Comparison of ENCODE assay signal across 7 cellular contexts in the genomic region with DNA sequence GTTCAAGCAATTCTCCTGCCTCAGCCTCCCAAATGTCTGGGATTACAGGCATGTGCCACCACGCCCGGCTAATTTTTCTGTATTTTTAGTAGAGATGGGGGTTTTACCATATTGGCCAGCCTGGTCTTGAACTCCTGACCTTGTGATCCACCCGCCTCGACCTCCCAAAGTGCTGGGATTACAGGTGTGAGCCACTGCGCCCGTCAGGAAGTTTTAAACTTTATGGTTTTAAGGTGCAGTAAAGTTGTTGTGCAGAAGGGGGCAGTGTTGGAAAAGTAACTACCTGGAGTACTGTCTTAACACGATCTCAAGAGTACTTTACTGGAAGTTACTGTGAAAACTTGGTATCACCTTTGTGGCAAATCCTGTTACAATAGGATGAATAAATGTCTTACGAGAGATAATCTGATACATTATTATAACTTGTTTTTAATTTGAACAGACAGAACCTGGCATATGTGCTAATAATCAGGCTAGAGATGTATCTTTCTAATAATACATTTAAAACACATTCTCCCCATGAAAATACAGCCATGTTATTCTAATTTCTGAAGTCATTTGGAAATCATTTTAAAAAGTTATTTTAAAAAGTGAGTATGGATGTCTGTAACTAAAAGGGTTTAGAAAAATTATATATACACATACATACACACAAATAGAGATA. TPM values are rescaled to one million over a fixed set of nuclear protein-coding genes. Genes with fewer than 3 reads are reported as not detected.
DNase-seq lines count a peak whose midpoint lies in the region; ATAC-seq and TF ChIP-seq lines count a peak whose summit lies in the region.

No MANE protein-coding gene starts in this region.

- no peak for TF ChIP-seq POLR2A in spleen (IDR thresholded peaks at IDR 0.05)

- H3K4me2 ChIP-seq in Karpas-422 (ENCODE audit: low read depth, low read length, poor library complexity, severe bottlenecking), result peak overlapping the region; percentile 31

- intact Hi-C loops in right cardiac atrium (cut with DNase I), result no loop called here
- intact Hi-C loops in spleen (cut with DNase I; ENCODE audit: low total_unique reads), result loop anchor here (5.0 to 10.0 kb wide), 2 partner anchors 376 to 1013 kb away; no protein-coding TSS in a partner anchor

- H3K9me3 ChIP-seq in Karpas-422 (ENCODE audit: low read length), result no peaks in the 10 kb centered on the region
- H3K9me3 ChIP-seq in right cardiac atrium (ENCODE audit: control insufficient read depth, low read length), result no peaks in the 10 kb centered on the region
- H3K9me3 ChIP-seq in spleen, result no peaks in the 10 kb centered on the region

- TF ChIP-seq CTCF in GM12864 (IDR thresholded peaks at IDR 0.05; ENCODE audit: low read depth, low read length, missing control alignments) (peak; percentile 69), spleen (IDR thresholded peaks at IDR 0.05 in 8 of 11, conservative IDR thresholded peaks at IDR 0.05 in 3 of 11) (peak; percentile 28 to 78 (median 70))

- H3K79me2 ChIP-seq in Karpas-422 (ENCODE audit: low read length), result no peaks in the 10 kb centered on the region

- no peak overlapping the region for H3K4me3 ChIP-seq in GM12864 (ENCODE audit: low read depth, low read length)
- no peak overlapping the region for H3K4me3 ChIP-seq in Karpas-422 (ENCODE audit: low read length)
- no peak overlapping the region for H3K4me3 ChIP-seq in right cardiac atrium (ENCODE audit: low read length)
- H3K4me3 ChIP-seq in spleen, result no peak overlapping the region

- no peaks in the 10 kb centered on the region for H4K20me1 ChIP-seq in Karpas-422 (ENCODE audit: insufficient read depth, low read depth, low read length)

- no peak overlapping the region for H3K9ac ChIP-seq in Karpas-422 (ENCODE audit: low read length)

- H3K36me3 ChIP-seq in Karpas-422 (ENCODE audit: insufficient read depth, low read length), result 0 out of 2 replicates have a peak, but pooled peaks cover 5% of the 10 kb centered on the region
- no peaks in the 10 kb centered on the region for H3K36me3 ChIP-seq in spleen

- H3K9me2 ChIP-seq in Karpas-422 (replicated peaks; ENCODE audit: insufficient read depth, low read length), result no peaks in the 10 kb centered on the region

- peak; percentile 19 to 74 for ATAC-seq in right cardiac atrium
- no peak for ATAC-seq in HG02840 (IDR thresholded peaks at IDR 0.05; ENCODE audit: low FRiP score, unreplicated experiment)

- H3K27ac ChIP-seq in Karpas-422 (ENCODE audit: low read length) (no peak overlapping the region), right cardiac atrium (ENCODE audit: low read length) (no peak overlapping the region), spleen (no peak overlapping the region)

- WGBS in right cardiac atrium, result 4% methylated on average over 8 of the region's 8 CpGs
- WGBS in spleen, 5 donors, result 4 to 9% (median 6%) methylated on average over 8 of the region's 8 CpGs

- DNase-seq in GM12864 (ENCODE audit: low read depth) (peak; percentile 31), Karpas-422 (peak; percentile 82), SK-N-DZ (ENCODE audit: low spot score) (peak; percentile 66), right cardiac atrium (no peak), spleen (no peak)
- peak; percentile 26 for DNase-seq in activated naive CD8-positive, alpha-beta T cell treated with anti-CD3 and anti-CD28 coated beads, Interleukin-2, amount 50 U/mL, for 16 hours (ENCODE audit: low read depth, low spot score)

- no peaks in the 10 kb centered on the region for H3K27me3 ChIP-seq in Karpas-422 (ENCODE audit: low read length)
- H3K27me3 ChIP-seq in right cardiac atrium (ENCODE audit: control insufficient read depth, insufficient read depth), result no peaks in the 10 kb centered on the region
- H3K27me3 ChIP-seq in spleen (replicated peaks in 1 of 7), result no peaks in the 10 kb centered on the region

- no peak overlapping the region for H2AFZ ChIP-seq in Karpas-422 (ENCODE audit: low read length)

- peaks cover 3% of the 10 kb centered on the region for H3K4me1 ChIP-seq in Karpas-422 (ENCODE audit: low read length)
- H3K4me1 ChIP-seq in right cardiac atrium (ENCODE audit: control insufficient read depth, insufficient read depth, low read length), result no peaks in the 10 kb centered on the region
- H3K4me1 ChIP-seq in spleen, result peaks cover 0 to 6% (median 0%) of the 10 kb centered on the region in 6 donors

RNA-seq across cellular contexts. Expression of a gene that starts 10.8 kb away (rescaled TPM):
- total RNA-seq in Karpas-422 (2014; rRNA removed; shearing (Covaris generic); ENCODE audit: low replicate concordance), result 0.76 and 0.78 TPM in 2 replicates
- polyA plus RNA-seq in SK-N-DZ (2014; cell fraction: cytosol; rRNA removed), result 0.08 TPM in 1 of 2 replicates, not detected in the other
- 0.08 and 1.3 TPM in 2 replicates for polyA plus RNA-seq in SK-N-DZ (2014; cell fraction: nucleus; rRNA removed)
- total RNA-seq in right cardiac atrium (1 to 10 TPM in 1 of 4 donors, under 1 TPM in 1, not detected in 2; 0.56 to 1.3 TPM), spleen (1 to 10 TPM in 5 of 7 donors, under 1 TPM in 2; 0.60 to 2.8 (median 1.9) TPM)
- polyA plus RNA-seq in right cardiac atrium (0.27 TPM), spleen (under 1 TPM; 0.06 to 0.17 (median 0.13) TPM)

RNA-seq across cellular contexts. Expression of a gene that starts 48.7 kb away (rescaled TPM):
- total RNA-seq in Karpas-422 (2014; rRNA removed; shearing (Covaris generic); ENCODE audit: low replicate concordance), result 14.8 and 23.1 TPM in 2 replicates
- polyA plus RNA-seq in SK-N-DZ (2014; cell fraction: cytosol; rRNA removed), result 23.6 and 28.6 TPM in 2 replicates
- 17.4 and 37.0 TPM in 2 replicates for polyA plus RNA-seq in SK-N-DZ (2014; cell fraction: nucleus; rRNA removed)
- total RNA-seq in right cardiac atrium, result 10 to 100 TPM; 13.9 to 24.3 (median 17.2) TPM
- polyA plus RNA-seq in right cardiac atrium, result 32.7 TPM
- 10 to 100 TPM; 12.3 to 16.1 (median 15.1) TPM for total RNA-seq in spleen
- polyA plus RNA-seq in spleen, result 10 to 100 TPM; 24.5 to 30.2 (median 26.5) TPM

Comparison
In these comparisons a context has a peak if more than half of its experiments do, and no peak if none do; other contexts are left out.
1. DNase-seq: peak in GM12864 (single experiment), Karpas-422 (single experiment), SK-N-DZ (single experiment) and activated naive CD8-positive, alpha-beta T cell treated with anti-CD3 and anti-CD28 coated beads, Interleukin-2, amount 50 U/mL, for 16 hours (single experiment); none in right cardiac atrium (0 of 3) and spleen (single experiment).